16 cellular contexts compared by ENCODE assay signal in the genomic region with DNA sequence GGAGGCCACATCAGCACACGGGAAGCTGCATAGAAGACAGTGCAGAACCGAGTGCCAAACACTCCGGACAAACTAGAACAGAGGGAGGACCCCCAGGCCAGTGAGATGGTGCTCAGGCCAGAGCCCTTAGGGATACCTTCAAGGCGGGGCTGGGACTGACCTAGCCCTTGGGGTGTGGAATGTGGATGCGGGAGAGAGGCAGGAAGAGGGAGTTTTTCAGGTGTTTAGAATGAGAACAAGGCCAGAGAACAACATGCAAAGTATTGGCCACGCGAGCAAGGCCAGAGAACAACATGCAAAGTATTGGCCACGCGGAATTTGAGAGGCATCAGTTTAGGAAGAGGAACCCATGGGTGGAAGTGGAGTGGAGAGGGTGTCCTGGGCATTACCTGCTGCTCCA.
A peak's percentile ranks its signal among the peaks of the same experiment; 100 is the strongest.
DNase-seq lines count a peak whose midpoint lies in the region; ATAC-seq and TF ChIP-seq lines count a peak whose summit lies in the region.
"Had no signal": no experiment of that assay in that cellular context is flagged by ENCODE, and none has a peak within 500 bp of the region (broad histone marks: within the 10 kb centered on the region; RNA-seq: fewer than 3 reads in every experiment).

No MANE protein-coding gene starts in this region.

- H3K27ac ChIP-seq in esophagus squamous epithelium = no peak overlapping the region

- CTCF ChIA-PET in activated CD8-positive, alpha-beta memory T cell treated with anti-CD3 and anti-CD28 coated beads, Interleukin-2, amount 10 ng/mL, durations not matched to agents 7 days and 5 days (lab: Charles Lee) = interaction anchor here (0.9 to 2.6 kb wide), 2 partner anchors 9 to 57 kb away, joined by 5 to 12 read pairs; no protein-coding TSS in a partner anchor
- CTCF ChIA-PET in WTC11 (lab: Charles Lee) = no interaction called here

- H3K9me3 ChIP-seq in esophagus squamous epithelium = no peaks in the 10 kb centered on the region

- POLR2A ChIA-PET in WTC11 (lab: Charles Lee) = no interaction called here

- H3K36me3 Mint-ChIP-seq in activated CD8-positive, alpha-beta memory T cell treated with anti-CD3 and anti-CD28 coated beads, Interleukin-2, amount 10 ng/mL, durations not matched to agents 7 days and 5 days = peaks cover 6% of the 10 kb centered on the region
- no peaks in the 10 kb centered on the region for H3K36me3 Mint-ChIP-seq in WTC11
- H3K36me3 Mint-ChIP-seq in stimulated activated effector memory CD8-positive, alpha-beta T cell treated with anti-CD3 and anti-CD28 coated beads, Interleukin-12 subunit alpha, Interleukin-12 subunit beta, amount 100 ng/mL, for 72 hours = peaks cover 5% of the 10 kb centered on the region
- H3K36me3 Mint-ChIP-seq: CD14-positive monocyte had no signal

- no peak overlapping the region for H3K4me3 ChIP-seq in esophagus squamous epithelium

- WGBS in esophagus squamous epithelium, 2 donors = 80 to 87% methylated on average over 7 to 9 of the region's 9 CpGs

- H3K9me3 Mint-ChIP-seq in activated CD8-positive, alpha-beta memory T cell treated with anti-CD3 and anti-CD28 coated beads, Interleukin-2, amount 10 ng/mL, durations not matched to agents 7 days and 5 days (ENCODE audit: low read depth) = no peaks in the 10 kb centered on the region
- no peaks in the 10 kb centered on the region for H3K9me3 Mint-ChIP-seq in WTC11
- H3K9me3 Mint-ChIP-seq in stimulated activated effector memory CD8-positive, alpha-beta T cell treated with anti-CD3 and anti-CD28 coated beads, Interleukin-12 subunit alpha, Interleukin-12 subunit beta, amount 100 ng/mL, for 72 hours = no peaks in the 10 kb centered on the region
- H3K9me3 Mint-ChIP-seq: CD14-positive monocyte, H9 had no signal

- no peaks in the 10 kb centered on the region for H3K4me1 ChIP-seq in esophagus squamous epithelium

- ATAC-seq in activated CD8-positive, alpha-beta memory T cell treated with anti-CD3 and anti-CD28 coated beads, Interleukin-2, amount 10 ng/mL, durations not matched to agents 7 days and 5 days = no peak
- ATAC-seq in WTC11 = peak; percentile 52
- ATAC-seq in stimulated activated effector memory CD8-positive, alpha-beta T cell treated with anti-CD3 and anti-CD28 coated beads, Interleukin-12 subunit alpha, Interleukin-12 subunit beta, amount 100 ng/mL, for 72 hours = no peak

- no peaks in the 10 kb centered on the region for H3K36me3 ChIP-seq in esophagus squamous epithelium

- H3K27me3 Mint-ChIP-seq in activated CD8-positive, alpha-beta memory T cell treated with anti-CD3 and anti-CD28 coated beads, Interleukin-2, amount 10 ng/mL, durations not matched to agents 7 days and 5 days = no peaks in the 10 kb centered on the region
- no peaks in the 10 kb centered on the region for H3K27me3 Mint-ChIP-seq in WTC11 (ENCODE audit: low read depth)

- no peak overlapping the region for H3K4me3 Mint-ChIP-seq in activated CD8-positive, alpha-beta memory T cell treated with anti-CD3 and anti-CD28 coated beads, Interleukin-2, amount 10 ng/mL, durations not matched to agents 7 days and 5 days
- no peak overlapping the region for H3K4me3 Mint-ChIP-seq in WTC11
- no peak overlapping the region for H3K4me3 Mint-ChIP-seq in stimulated activated effector memory CD8-positive, alpha-beta T cell treated with anti-CD3 and anti-CD28 coated beads, Interleukin-12 subunit alpha, Interleukin-12 subunit beta, amount 100 ng/mL, for 72 hours
- H3K4me3 Mint-ChIP-seq: CD14-positive monocyte, H9 had no signal

- intact Hi-C loops in esophagus squamous epithelium (cut with DNase I) = no loop called here

- DNase-seq in activated CD8-positive, alpha-beta memory T cell treated with anti-CD3 and anti-CD28 coated beads, Interleukin-2, amount 10 ng/mL, durations not matched to agents 7 days and 5 days = no peak
- no peak for DNase-seq in activated CD8-positive, alpha-beta memory T cell treated with anti-CD3 and anti-CD28 coated beads, Interleukin-2, amount 50 U/mL, for 48 hours
- no peak for DNase-seq in WTC11 (ENCODE audit: low spot score)
- DNase-seq in iPS-NIHi7 (ENCODE audit: extremely low spot score) = peak; percentile 7
- DNase-seq in stimulated activated effector memory CD8-positive, alpha-beta T cell treated with anti-CD3 and anti-CD28 coated beads, Interleukin-12 subunit alpha, Interleukin-12 subunit beta, amount 100 ng/mL, for 72 hours (ENCODE audit: low spot score in 2 of 2) = no peak
- DNase-seq in esophagus squamous epithelium (lab: John Stamatoyannopoulos, UW) = no peak
- DNase-seq in stimulated activated CD4-positive, alpha-beta T cell treated with anti-CD3 and anti-CD28 coated beads, Interleukin-12 subunit alpha, Interleukin-12 subunit beta, amount 100 ng/mL, for 4 hours = no peak
- DNase-seq in NCI-H2227 (lab: John Stamatoyannopoulos, UW; ENCODE audit: unreplicated experiment) = no peak
- DNase-seq: H9, IMR-90, Kasumi-1, NCI-H187 treated with DMSO at 0.1 percent for 48 hours, NCI-H446 treated with DMSO at 0.1 percent for 48 hours, NCI-H748 treated with DMSO at 0.1 percent for 48 hours, SHP77 had no signal

- H3K27me3 ChIP-seq in esophagus squamous epithelium = peaks cover 0 to 7% (median 0%) of the 10 kb centered on the region in 4 donors

- no peak for TF ChIP-seq CTCF in WTC11 (IDR thresholded peaks at IDR 0.05)
- no peak for TF ChIP-seq CTCF in esophagus squamous epithelium (IDR thresholded peaks at IDR 0.05)

- peaks cover 68% of the 10 kb centered on the region for H3K4me1 Mint-ChIP-seq in activated CD8-positive, alpha-beta memory T cell treated with anti-CD3 and anti-CD28 coated beads, Interleukin-2, amount 10 ng/mL, durations not matched to agents 7 days and 5 days
- H3K4me1 Mint-ChIP-seq in WTC11 = peaks cover 19% of the 10 kb centered on the region
- H3K4me1 Mint-ChIP-seq in stimulated activated effector memory CD8-positive, alpha-beta T cell treated with anti-CD3 and anti-CD28 coated beads, Interleukin-12 subunit alpha, Interleukin-12 subunit beta, amount 100 ng/mL, for 72 hours = peaks cover 70% of the 10 kb centered on the region

- peak overlapping the region; percentile 58 for H3K27ac Mint-ChIP-seq in activated CD8-positive, alpha-beta memory T cell treated with anti-CD3 and anti-CD28 coated beads, Interleukin-2, amount 10 ng/mL, durations not matched to agents 7 days and 5 days
- no peak overlapping the region for H3K27ac Mint-ChIP-seq in WTC11
- peak overlapping the region; percentile 58 for H3K27ac Mint-ChIP-seq in stimulated activated effector memory CD8-positive, alpha-beta T cell treated with anti-CD3 and anti-CD28 coated beads, Interleukin-12 subunit alpha, Interleukin-12 subunit beta, amount 100 ng/mL, for 72 hours
- H3K27ac Mint-ChIP-seq: H9 had no signal

- no peak for TF ChIP-seq POLR2A in esophagus squamous epithelium (IDR thresholded peaks at IDR 0.05)

TF ChIP-seq in WTC11, 78 proteins besides CTCF, POLR2A, EP300 and RAD21:
- TF ChIP-seq, protein P1, sequence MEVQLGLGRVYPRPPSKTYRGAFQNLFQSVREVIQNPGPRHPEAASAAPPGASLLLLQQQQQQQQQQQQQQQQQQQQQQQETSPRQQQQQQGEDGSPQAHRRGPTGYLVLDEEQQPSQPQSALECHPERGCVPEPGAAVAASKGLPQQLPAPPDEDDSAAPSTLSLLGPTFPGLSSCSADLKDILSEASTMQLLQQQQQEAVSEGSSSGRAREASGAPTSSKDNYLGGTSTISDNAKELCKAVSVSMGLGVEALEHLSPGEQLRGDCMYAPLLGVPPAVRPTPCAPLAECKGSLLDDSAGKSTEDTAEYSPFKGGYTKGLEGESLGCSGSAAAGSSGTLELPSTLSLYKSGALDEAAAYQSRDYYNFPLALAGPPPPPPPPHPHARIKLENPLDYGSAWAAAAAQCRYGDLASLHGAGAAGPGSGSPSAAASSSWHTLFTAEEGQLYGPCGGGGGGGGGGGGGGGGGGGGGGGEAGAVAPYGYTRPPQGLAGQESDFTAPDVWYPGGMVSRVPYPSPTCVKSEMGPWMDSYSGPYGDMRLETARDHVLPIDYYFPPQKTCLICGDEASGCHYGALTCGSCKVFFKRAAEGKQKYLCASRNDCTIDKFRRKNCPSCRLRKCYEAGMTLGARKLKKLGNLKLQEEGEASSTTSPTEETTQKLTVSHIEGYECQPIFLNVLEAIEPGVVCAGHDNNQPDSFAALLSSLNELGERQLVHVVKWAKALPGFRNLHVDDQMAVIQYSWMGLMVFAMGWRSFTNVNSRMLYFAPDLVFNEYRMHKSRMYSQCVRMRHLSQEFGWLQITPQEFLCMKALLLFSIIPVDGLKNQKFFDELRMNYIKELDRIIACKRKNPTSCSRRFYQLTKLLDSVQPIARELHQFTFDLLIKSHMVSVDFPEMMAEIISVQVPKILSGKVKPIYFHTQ (CRISPR knock-in tag; IDR thresholded peaks at IDR 0.05) = no peak
TF ChIP-seq in WTC11: peak in this region for 0.
